1 cellular context compared by ENCODE assay signal in genomic region chr10:102743588-102744373, GRCh38.
TF ChIP-seq lines count a peak whose summit lies in the region.

Gene WBP1L (plus strand): TSS chr10:102743948. CDS start chr10:102744054, 106 bp downstream.

TF ChIP-seq in GM12878, 131 proteins besides CTCF, POLR2A, EP300 and RAD21 (continued from another document):
- TF ChIP-seq, protein P1, sequence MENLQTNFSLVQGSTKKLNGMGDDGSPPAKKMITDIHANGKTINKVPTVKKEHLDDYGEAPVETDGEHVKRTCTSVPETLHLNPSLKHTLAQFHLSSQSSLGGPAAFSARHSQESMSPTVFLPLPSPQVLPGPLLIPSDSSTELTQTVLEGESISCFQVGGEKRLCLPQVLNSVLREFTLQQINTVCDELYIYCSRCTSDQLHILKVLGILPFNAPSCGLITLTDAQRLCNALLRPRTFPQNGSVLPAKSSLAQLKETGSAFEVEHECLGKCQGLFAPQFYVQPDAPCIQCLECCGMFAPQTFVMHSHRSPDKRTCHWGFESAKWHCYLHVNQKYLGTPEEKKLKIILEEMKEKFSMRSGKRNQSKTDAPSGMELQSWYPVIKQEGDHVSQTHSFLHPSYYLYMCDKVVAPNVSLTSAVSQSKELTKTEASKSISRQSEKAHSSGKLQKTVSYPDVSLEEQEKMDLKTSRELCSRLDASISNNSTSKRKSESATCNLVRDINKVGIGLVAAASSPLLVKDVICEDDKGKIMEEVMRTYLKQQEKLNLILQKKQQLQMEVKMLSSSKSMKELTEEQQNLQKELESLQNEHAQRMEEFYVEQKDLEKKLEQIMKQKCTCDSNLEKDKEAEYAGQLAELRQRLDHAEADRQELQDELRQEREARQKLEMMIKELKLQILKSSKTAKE (IDR thresholded peaks at IDR 0.05; ENCODE audit: low read depth, poor library complexity, severe bottlenecking) = peak; percentile 37
- TF ChIP-seq HDAC6 (IDR thresholded peaks at IDR 0.05; ENCODE audit: unreplicated experiment) (no peak), TCF12 (IDR thresholded peaks at IDR 0.05; ENCODE audit: low read depth, low read length) (0 out of 2 replicates have a peak, but pooled peaks have one; percentile 49), JUNB (IDR thresholded peaks at IDR 0.05) (no peak), NR2C2 (IDR thresholded peaks at IDR 0.05; ENCODE audit: borderline replicate concordance, control insufficient read depth, insufficient read length, low read depth) (no peak), ESRRA (IDR thresholded peaks at IDR 0.05; ENCODE audit: low read length) (no peak), SUPT20H (IDR thresholded peaks at IDR 0.05; ENCODE audit: borderline replicate concordance, control insufficient read depth, low read depth, low read length) (no peak), RELB (IDR thresholded peaks at IDR 0.05; ENCODE audit: low read depth) (peak; percentile 35; the same call in 1 of the 2 replicates), RBBP5 (conservative IDR thresholded peaks at IDR 0.05) (no peak), ZBTB11 (CRISPR knock-in tag; IDR thresholded peaks at IDR 0.05) (no peak), CREB1 (IDR thresholded peaks at IDR 0.05; ENCODE audit: low read depth) (peak; percentile 90), MEF2A (IDR thresholded peaks at IDR 0.05; ENCODE audit: insufficient read depth, low read depth, low read length) (0 out of 2 replicates have a peak, but pooled peaks have one; percentile 4), BCLAF1 (IDR thresholded peaks at IDR 0.05) (no peak), YY1 (IDR thresholded peaks at IDR 0.05; ENCODE audit: low read depth, low read length) (peak; percentile 99), RFX5 (IDR thresholded peaks at IDR 0.05; ENCODE audit: low read depth, low read length) (no peak; the same call in 1 of the 2 replicates), NR2F1 (conservative IDR thresholded peaks at IDR 0.05) (no peak), YBX1 (IDR thresholded peaks at IDR 0.05) (no peak), CHD4 (IDR thresholded peaks at IDR 0.05) (no peak), ZBED1 (IDR thresholded peaks at IDR 0.05; ENCODE audit: borderline replicate concordance) (0 out of 2 replicates have a peak, but pooled peaks have one; percentile 49), DPF2 (IDR thresholded peaks at IDR 0.05) (peak; percentile 77), CHD2 (IDR thresholded peaks at IDR 0.05; ENCODE audit: borderline replicate concordance, low read depth, low read length) (peak; percentile 93), TBL1XR1 (IDR thresholded peaks at IDR 0.05; ENCODE audit: low read depth, low read length) (no peak), NRF1 (conservative IDR thresholded peaks at IDR 0.05; ENCODE audit: low read depth, low read length) (no peak), SREBF2 (IDR thresholded peaks at IDR 0.05; ENCODE audit: low read length) (peak; percentile 59; the same call in 1 of the 2 replicates), MYC (IDR thresholded peaks at IDR 0.05; ENCODE audit: insufficient read depth, insufficient read length, insufficient replicate concordance, low read length, severe bottlenecking) (no peak), MEF2B (IDR thresholded peaks at IDR 0.05; ENCODE audit: partially characterized antibody, poor library complexity, severe bottlenecking) (peak; percentile 41), NBN (IDR thresholded peaks at IDR 0.05) (peak; percentile 72)
- TF ChIP-seq, protein P2, sequence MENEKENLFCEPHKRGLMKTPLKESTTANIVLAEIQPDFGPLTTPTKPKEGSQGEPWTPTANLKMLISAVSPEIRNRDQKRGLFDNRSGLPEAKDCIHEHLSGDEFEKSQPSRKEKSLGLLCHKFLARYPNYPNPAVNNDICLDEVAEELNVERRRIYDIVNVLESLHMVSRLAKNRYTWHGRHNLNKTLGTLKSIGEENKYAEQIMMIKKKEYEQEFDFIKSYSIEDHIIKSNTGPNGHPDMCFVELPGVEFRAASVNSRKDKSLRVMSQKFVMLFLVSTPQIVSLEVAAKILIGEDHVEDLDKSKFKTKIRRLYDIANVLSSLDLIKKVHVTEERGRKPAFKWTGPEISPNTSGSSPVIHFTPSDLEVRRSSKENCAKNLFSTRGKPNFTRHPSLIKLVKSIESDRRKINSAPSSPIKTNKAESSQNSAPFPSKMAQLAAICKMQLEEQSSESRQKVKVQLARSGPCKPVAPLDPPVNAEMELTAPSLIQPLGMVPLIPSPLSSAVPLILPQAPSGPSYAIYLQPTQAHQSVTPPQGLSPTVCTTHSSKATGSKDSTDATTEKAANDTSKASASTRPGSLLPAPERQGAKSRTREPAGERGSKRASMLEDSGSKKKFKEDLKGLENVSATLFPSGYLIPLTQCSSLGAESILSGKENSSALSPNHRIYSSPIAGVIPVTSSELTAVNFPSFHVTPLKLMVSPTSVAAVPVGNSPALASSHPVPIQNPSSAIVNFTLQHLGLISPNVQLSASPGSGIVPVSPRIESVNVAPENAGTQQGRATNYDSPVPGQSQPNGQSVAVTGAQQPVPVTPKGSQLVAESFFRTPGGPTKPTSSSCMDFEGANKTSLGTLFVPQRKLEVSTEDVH (IDR thresholded peaks at IDR 0.05; ENCODE audit: low read depth, partially characterized antibody) = peak; percentile 85
- TF ChIP-seq, protein P3, sequence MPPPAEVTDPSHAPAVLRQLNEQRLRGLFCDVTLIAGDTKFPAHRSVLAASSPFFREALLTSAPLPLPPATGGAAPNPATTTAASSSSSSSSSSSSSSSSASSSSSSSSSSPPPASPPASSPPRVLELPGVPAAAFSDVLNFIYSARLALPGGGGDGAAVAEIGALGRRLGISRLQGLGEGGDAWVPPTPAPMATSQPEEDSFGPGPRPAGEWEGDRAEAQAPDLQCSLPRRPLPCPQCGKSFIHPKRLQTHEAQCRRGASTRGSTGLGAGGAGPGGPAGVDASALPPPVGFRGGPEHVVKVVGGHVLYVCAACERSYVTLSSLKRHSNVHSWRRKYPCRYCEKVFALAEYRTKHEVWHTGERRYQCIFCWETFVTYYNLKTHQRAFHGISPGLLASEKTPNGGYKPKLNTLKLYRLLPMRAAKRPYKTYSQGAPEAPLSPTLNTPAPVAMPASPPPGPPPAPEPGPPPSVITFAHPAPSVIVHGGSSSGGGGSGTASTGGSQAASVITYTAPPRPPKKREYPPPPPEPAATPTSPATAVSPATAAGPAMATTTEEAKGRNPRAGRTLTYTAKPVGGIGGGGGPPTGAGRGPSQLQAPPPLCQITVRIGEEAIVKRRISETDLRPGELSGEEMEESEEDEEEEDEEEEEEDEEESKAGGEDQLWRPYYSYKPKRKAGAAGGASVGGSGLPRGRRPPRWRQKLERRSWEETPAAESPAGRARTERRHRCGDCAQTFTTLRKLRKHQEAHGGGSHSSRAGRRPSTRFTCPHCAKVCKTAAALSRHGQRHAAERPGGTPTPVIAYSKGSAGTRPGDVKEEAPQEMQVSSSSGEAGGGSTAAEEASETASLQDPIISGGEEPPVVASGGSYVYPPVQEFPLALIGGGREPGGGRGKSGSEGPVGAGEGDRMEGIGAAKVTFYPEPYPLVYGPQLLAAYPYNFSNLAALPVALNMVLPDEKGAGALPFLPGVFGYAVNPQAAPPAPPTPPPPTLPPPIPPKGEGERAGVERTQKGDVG (CRISPR knock-in tag; IDR thresholded peaks at IDR 0.05) = 0 out of 2 replicates have a peak, but pooled peaks have one; percentile 12
- TF ChIP-seq, protein P4, sequence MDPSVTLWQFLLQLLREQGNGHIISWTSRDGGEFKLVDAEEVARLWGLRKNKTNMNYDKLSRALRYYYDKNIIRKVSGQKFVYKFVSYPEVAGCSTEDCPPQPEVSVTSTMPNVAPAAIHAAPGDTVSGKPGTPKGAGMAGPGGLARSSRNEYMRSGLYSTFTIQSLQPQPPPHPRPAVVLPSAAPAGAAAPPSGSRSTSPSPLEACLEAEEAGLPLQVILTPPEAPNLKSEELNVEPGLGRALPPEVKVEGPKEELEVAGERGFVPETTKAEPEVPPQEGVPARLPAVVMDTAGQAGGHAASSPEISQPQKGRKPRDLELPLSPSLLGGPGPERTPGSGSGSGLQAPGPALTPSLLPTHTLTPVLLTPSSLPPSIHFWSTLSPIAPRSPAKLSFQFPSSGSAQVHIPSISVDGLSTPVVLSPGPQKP (IDR thresholded peaks at IDR 0.05; ENCODE audit: low read depth, low read length) = 0 out of 2 replicates have a peak, but pooled peaks have one; percentile 78
- TF ChIP-seq, protein P5, sequence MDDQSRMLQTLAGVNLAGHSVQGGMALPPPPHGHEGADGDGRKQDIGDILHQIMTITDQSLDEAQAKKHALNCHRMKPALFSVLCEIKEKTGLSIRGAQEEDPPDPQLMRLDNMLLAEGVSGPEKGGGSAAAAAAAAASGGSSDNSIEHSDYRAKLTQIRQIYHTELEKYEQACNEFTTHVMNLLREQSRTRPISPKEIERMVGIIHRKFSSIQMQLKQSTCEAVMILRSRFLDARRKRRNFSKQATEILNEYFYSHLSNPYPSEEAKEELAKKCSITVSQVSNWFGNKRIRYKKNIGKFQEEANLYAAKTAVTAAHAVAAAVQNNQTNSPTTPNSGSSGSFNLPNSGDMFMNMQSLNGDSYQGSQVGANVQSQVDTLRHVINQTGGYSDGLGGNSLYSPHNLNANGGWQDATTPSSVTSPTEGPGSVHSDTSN (IDR thresholded peaks at IDR 0.05; ENCODE audit: insufficient replicate concordance, low read depth, low read length) = peak; percentile 97
- TF ChIP-seq, protein P6, sequence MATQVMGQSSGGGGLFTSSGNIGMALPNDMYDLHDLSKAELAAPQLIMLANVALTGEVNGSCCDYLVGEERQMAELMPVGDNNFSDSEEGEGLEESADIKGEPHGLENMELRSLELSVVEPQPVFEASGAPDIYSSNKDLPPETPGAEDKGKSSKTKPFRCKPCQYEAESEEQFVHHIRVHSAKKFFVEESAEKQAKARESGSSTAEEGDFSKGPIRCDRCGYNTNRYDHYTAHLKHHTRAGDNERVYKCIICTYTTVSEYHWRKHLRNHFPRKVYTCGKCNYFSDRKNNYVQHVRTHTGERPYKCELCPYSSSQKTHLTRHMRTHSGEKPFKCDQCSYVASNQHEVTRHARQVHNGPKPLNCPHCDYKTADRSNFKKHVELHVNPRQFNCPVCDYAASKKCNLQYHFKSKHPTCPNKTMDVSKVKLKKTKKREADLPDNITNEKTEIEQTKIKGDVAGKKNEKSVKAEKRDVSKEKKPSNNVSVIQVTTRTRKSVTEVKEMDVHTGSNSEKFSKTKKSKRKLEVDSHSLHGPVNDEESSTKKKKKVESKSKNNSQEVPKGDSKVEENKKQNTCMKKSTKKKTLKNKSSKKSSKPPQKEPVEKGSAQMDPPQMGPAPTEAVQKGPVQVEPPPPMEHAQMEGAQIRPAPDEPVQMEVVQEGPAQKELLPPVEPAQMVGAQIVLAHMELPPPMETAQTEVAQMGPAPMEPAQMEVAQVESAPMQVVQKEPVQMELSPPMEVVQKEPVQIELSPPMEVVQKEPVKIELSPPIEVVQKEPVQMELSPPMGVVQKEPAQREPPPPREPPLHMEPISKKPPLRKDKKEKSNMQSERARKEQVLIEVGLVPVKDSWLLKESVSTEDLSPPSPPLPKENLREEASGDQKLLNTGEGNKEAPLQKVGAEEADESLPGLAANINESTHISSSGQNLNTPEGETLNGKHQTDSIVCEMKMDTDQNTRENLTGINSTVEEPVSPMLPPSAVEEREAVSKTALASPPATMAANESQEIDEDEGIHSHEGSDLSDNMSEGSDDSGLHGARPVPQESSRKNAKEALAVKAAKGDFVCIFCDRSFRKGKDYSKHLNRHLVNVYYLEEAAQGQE (IDR thresholded peaks at IDR 0.05; ENCODE audit: low read depth, low read length) = no peak
TF ChIP-seq in GM12878: peak in this region for 55.
